ENCODE assay signal across 15 cellular contexts in genomic region chr11:71176812-71177211, GRCh38.
DNase-seq lines count a peak whose midpoint lies in the region; ATAC-seq and TF ChIP-seq lines count a peak whose summit lies in the region.
"Had no signal": no experiment of that assay in that cellular context is flagged by ENCODE, and none has a peak within 500 bp of the region (broad histone marks: within the 10 kb centered on the region; RNA-seq: fewer than 3 reads in every experiment).

No MANE protein-coding gene starts in this region.

- no peaks in the 10 kb centered on the region for H3K36me3 Mint-ChIP-seq in activated CD4-positive, alpha-beta T cell treated with anti-CD3 and anti-CD28 coated beads, Interleukin-2, amount 10 ng/mL, durations not matched to agents 7 days and 5 days (ENCODE audit: low read depth)
- H3K36me3 Mint-ChIP-seq: CD8-positive, alpha-beta memory T cell had no signal

- H3K4me3 Mint-ChIP-seq in activated CD4-positive, alpha-beta T cell treated with anti-CD3 and anti-CD28 coated beads, Interleukin-2, amount 10 ng/mL, durations not matched to agents 7 days and 5 days: no peak overlapping the region
- H3K4me3 Mint-ChIP-seq: CD8-positive, alpha-beta memory T cell; GM23338 had no signal

- ATAC-seq in foreskin keratinocyte (no peak), HG02610 (IDR thresholded peaks at IDR 0.05; ENCODE audit: unreplicated experiment) (no peak)
- ATAC-seq: GM23338 had no signal

- H3K4me1 Mint-ChIP-seq in activated CD4-positive, alpha-beta T cell treated with anti-CD3 and anti-CD28 coated beads, Interleukin-2, amount 10 ng/mL, durations not matched to agents 7 days and 5 days: no peaks in the 10 kb centered on the region
- H3K4me1 Mint-ChIP-seq: CD8-positive, alpha-beta memory T cell had no signal

- POLR2A ChIA-PET in HEK293 (lab: Yijun Ruan, JAX): no interaction called here
- POLR2A ChIA-PET in activated CD4-positive, alpha-beta T cell treated with anti-CD3 and anti-CD28 coated beads, Interleukin-2, amount 10 ng/mL, durations not matched to agents 7 days and 5 days (lab: Charles Lee): no interaction called here

- no peak overlapping the region for H3K4me3 ChIP-seq in HEK293 (ENCODE audit: low read depth, low read length)
- H3K4me3 ChIP-seq: BLaER1, GM23338 had no signal

- H3K36me3 ChIP-seq in HEK293 (ENCODE audit: control insufficient read depth in 2 of 2, insufficient read depth in 1 of 2, low read length in 2 of 2): no peaks in the 10 kb centered on the region
- H3K36me3 ChIP-seq: BLaER1 had no signal

- CTCF ChIA-PET in HEK293 (lab: Yijun Ruan, JAX): no interaction called here
- CTCF ChIA-PET in activated CD4-positive, alpha-beta T cell treated with anti-CD3 and anti-CD28 coated beads, Interleukin-2, amount 10 ng/mL, durations not matched to agents 7 days and 5 days (lab: Charles Lee): interaction anchor here (0.6 kb wide), 1 partner anchor 1459 kb away, joined by 3 read pairs; no protein-coding TSS in a partner anchor

- no peaks in the 10 kb centered on the region for H3K4me1 ChIP-seq in HEK293 (ENCODE audit: control insufficient read depth, insufficient read depth, low read length)
- peaks cover 3% of the 10 kb centered on the region for H3K4me1 ChIP-seq in foreskin keratinocyte
- H3K4me1 ChIP-seq: BLaER1 had no signal

- H3K27ac ChIP-seq in HEK293 (ENCODE audit: extremely low read depth, low read depth, low read length) (no peak overlapping the region), foreskin keratinocyte (peak overlapping the region; percentile 31)
- H3K27ac ChIP-seq: BLaER1 had no signal

- DNase-seq in NCI-H1092 treated with DMSO at 0.1 percent for 48 hours (lab: John Stamatoyannopoulos, UW) (peak; percentile 8), NCI-H1092 (lab: John Stamatoyannopoulos, UW) (no peak), SW480 (ENCODE audit: low spot score) (peak; percentile 17), foreskin keratinocyte (no peak), ecto neural progenitor cell (ENCODE audit: low spot score) (no peak)
- DNase-seq in activated CD4-positive, alpha-beta T cell treated with anti-CD3 and anti-CD28 coated beads, Interleukin-2, amount 10 ng/mL, durations not matched to agents 7 days and 5 days: no peak
- DNase-seq: 8988T; AML-193; CD8-positive, alpha-beta memory T cell; DMS53; H7 had no signal

- H3K27ac Mint-ChIP-seq in activated CD4-positive, alpha-beta T cell treated with anti-CD3 and anti-CD28 coated beads, Interleukin-2, amount 10 ng/mL, durations not matched to agents 7 days and 5 days: no peak overlapping the region
- H3K27ac Mint-ChIP-seq: CD8-positive, alpha-beta memory T cell; GM23338 had no signal

- peaks cover 15% of the 10 kb centered on the region for H3K9me3 Mint-ChIP-seq in activated CD4-positive, alpha-beta T cell treated with anti-CD3 and anti-CD28 coated beads, Interleukin-2, amount 10 ng/mL, durations not matched to agents 7 days and 5 days

- TF ChIP-seq CTCF in HEK293 (tag by site-specific recombination; IDR thresholded peaks at IDR 0.05) (no peak), foreskin keratinocyte (conservative IDR thresholded peaks at IDR 0.05) (no peak)

- H3K27me3 ChIP-seq in foreskin keratinocyte: peaks cover 2% of the 10 kb centered on the region
- H3K27me3 ChIP-seq: BLaER1 had no signal

- no peaks in the 10 kb centered on the region for H3K9me3 ChIP-seq in HEK293 (ENCODE audit: control insufficient read depth, insufficient read depth, low read depth, low read length)
- H3K9me3 ChIP-seq: BLaER1 had no signal

- peaks cover 14% of the 10 kb centered on the region for H3K27me3 Mint-ChIP-seq in activated CD4-positive, alpha-beta T cell treated with anti-CD3 and anti-CD28 coated beads, Interleukin-2, amount 10 ng/mL, durations not matched to agents 7 days and 5 days

TF ChIP-seq in HEK293, 187 proteins besides CTCF, POLR2A, EP300 and RAD21:
- TF ChIP-seq YY1 (tag by site-specific recombination; IDR thresholded peaks at IDR 0.05) (no peak), KLF10 (tag by site-specific recombination; IDR thresholded peaks at IDR 0.05) (no peak), SETDB1 (IDR thresholded peaks at IDR 0.05; ENCODE audit: insufficient read length, low read length) (peak; percentile 61), ZNF658 (tag by site-specific recombination; IDR thresholded peaks at IDR 0.05) (no peak), ZNF561 (tag by site-specific recombination; IDR thresholded peaks at IDR 0.05; ENCODE audit: borderline replicate concordance) (no peak), ZNF621 (tag by site-specific recombination; IDR thresholded peaks at IDR 0.05) (no peak), TRIM28 (IDR thresholded peaks at IDR 0.05; ENCODE audit: borderline replicate concordance, low read length) (0 out of 2 replicates have a peak, but pooled peaks have one; percentile 38), ZNF473 (tag by site-specific recombination; IDR thresholded peaks at IDR 0.05) (no peak)
TF ChIP-seq in HEK293: peak in this region for 2.

Comparison
In these comparisons a context has a peak if more than half of its experiments do, and no peak if none do; other contexts are left out.
1. DNase-seq: peak in NCI-H1092 treated with DMSO at 0.1 percent for 48 hours (single experiment) and SW480 (single experiment); none in NCI-H1092 (single experiment), foreskin keratinocyte (0 of 2), activated CD4-positive, alpha-beta T cell treated with anti-CD3 and anti-CD28 coated beads, Interleukin-2, amount 10 ng/mL, durations not matched to agents 7 days and 5 days (single experiment) and ecto neural progenitor cell (single experiment).